Comparison of ENCODE assay signal across 1 cellular context in genomic region chr3:188326968-188327367, GRCh38.
TF ChIP-seq lines count a peak whose summit lies in the region.

No MANE protein-coding gene starts in this region.

TF ChIP-seq in SK-N-SH, 30 proteins besides CTCF, POLR2A, EP300 and RAD21 (continued from another document):
- no peak for TF ChIP-seq ZBTB33 (IDR thresholded peaks at IDR 0.05; ENCODE audit: borderline replicate concordance, low read depth)
- TF ChIP-seq RFX5 (IDR thresholded peaks at IDR 0.05; ENCODE audit: low read length), result no peak
- TF ChIP-seq TAF1 (IDR thresholded peaks at IDR 0.05; ENCODE audit: borderline replicate concordance, low read depth, low read length), result no peak
- no peak for TF ChIP-seq FOXJ3 (CRISPR knock-in tag; IDR thresholded peaks at IDR 0.05)
- TF ChIP-seq PBX3 (IDR thresholded peaks at IDR 0.05), result no peak
- no peak for TF ChIP-seq RXRA (IDR thresholded peaks at IDR 0.05; ENCODE audit: borderline replicate concordance, low read depth)
- TF ChIP-seq JUND (IDR thresholded peaks at IDR 0.05), result no peak
- no peak for TF ChIP-seq REST (IDR thresholded peaks at IDR 0.05; ENCODE audit: low read depth, low read length)
- TF ChIP-seq YY1 (IDR thresholded peaks at IDR 0.05; ENCODE audit: low read depth), result no peak
